ENCODE assay signal across 13 cellular contexts in the genomic region with DNA sequence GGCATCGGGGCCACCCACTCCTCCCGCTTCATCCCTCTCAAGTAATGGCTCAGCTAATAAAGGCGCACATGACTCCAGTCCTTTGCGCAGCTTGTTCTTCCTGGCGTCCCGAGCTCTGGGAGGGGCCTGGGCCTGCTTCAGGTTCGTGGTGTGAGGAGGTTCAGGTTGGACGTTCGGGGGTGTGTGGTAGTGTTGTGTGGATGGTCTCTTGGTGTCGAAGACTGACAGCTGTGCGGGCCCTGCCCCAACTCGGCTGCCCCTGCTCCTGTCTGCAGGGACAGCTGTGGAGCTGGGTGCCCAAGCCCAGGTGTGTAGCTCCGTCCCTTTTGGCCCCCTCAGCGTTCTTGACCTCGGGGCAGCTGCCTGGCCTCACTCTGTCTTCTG. TPM values are rescaled to one million over a fixed set of nuclear protein-coding genes. Genes with fewer than 3 reads are reported as not detected.
A peak's percentile ranks its signal among the peaks of the same experiment; 100 is the strongest.
DNase-seq lines count a peak whose midpoint lies in the region; ATAC-seq and TF ChIP-seq lines count a peak whose summit lies in the region.
"Had no signal": no experiment of that assay in that cellular context is flagged by ENCODE, and none has a peak within 500 bp of the region (broad histone marks: within the 10 kb centered on the region; RNA-seq: fewer than 3 reads in every experiment).

No MANE protein-coding gene starts in this region.

- H2BK20ac ChIP-seq in H9 (ENCODE audit: low read depth, low read length, poor library complexity, severe bottlenecking) = no peak overlapping the region

- H3K4ac ChIP-seq in H9 (ENCODE audit: low read depth, low read length) (no peak overlapping the region), mesendoderm (ENCODE audit: low read depth, low read length) (no peak overlapping the region)

- H2BK15ac ChIP-seq in H9 (ENCODE audit: low read depth, low read length) (no peak overlapping the region), mesendoderm (replicated peaks; ENCODE audit: low read depth) (no peak overlapping the region)

- peaks cover 12% of the 10 kb centered on the region for H3K79me1 ChIP-seq in H9 (ENCODE audit: insufficient read depth, low read depth, low read length, poor library complexity, severe bottlenecking)
- H3K79me1 ChIP-seq in mesendoderm (ENCODE audit: low read length) = peaks cover 13% of the 10 kb centered on the region

- no peak overlapping the region for H3K9ac ChIP-seq in H9 (ENCODE audit: extremely low read depth, insufficient read length, low read length)
- H3K9ac ChIP-seq in mesendoderm (ENCODE audit: low read length) = peak overlapping the region; percentile 2

- POLR2A ChIA-PET in activated CD8-positive, alpha-beta T cell treated with anti-CD3 and anti-CD28 coated beads for 36 hours (lab: Charles Lee) = interaction anchor here (0.6 to 2.3 kb wide), 10 partner anchors 10 to 508 kb away, joined by 3 to 6 read pairs (median 3); a partner anchor contains a TSS

- H3K4me1 Mint-ChIP-seq in H9 = peaks cover 0 to 22% of the 10 kb centered on the region in 2 experiments
- H3K4me1 Mint-ChIP-seq in activated CD8-positive, alpha-beta T cell treated with anti-CD3 and anti-CD28 coated beads for 36 hours (ENCODE audit: low read depth) = peaks cover 40% of the 10 kb centered on the region

- H3K79me2 ChIP-seq in H9 (ENCODE audit: insufficient read depth, low read length) = peaks cover 11% of the 10 kb centered on the region; the same call in 1 of the 2 replicates
- peaks cover 29% of the 10 kb centered on the region for H3K79me2 ChIP-seq in mesendoderm (ENCODE audit: control insufficient read depth, insufficient read depth, low read length)

- peak overlapping the region; percentile 96 to 98 for H3K4me3 Mint-ChIP-seq in H9
- peak overlapping the region; percentile 93 for H3K4me3 Mint-ChIP-seq in activated CD8-positive, alpha-beta T cell treated with anti-CD3 and anti-CD28 coated beads for 36 hours

- H3K27ac ChIP-seq in C4-2B (peak overlapping the region; percentile 98), H9 (ENCODE audit: insufficient read length, low read depth, low read length) (no peak overlapping the region), mesendoderm (ENCODE audit: low read depth, low read length) (no peak overlapping the region)

- peaks cover 20% of the 10 kb centered on the region for H3K36me3 ChIP-seq in mesendoderm (ENCODE audit: control insufficient read depth, insufficient read depth, low read length)

- no CpG with 5 or more reads among the region's 15 CpGs for WGBS in H9 (ENCODE audit: extremely low coverage, insufficient read length, low lambda C conversion rate)
- WGBS in mesendoderm (ENCODE audit: extremely low coverage, insufficient coverage, low lambda C conversion rate) = no CpG with 5 or more reads among the region's 15 CpGs

- no peak overlapping the region for H2AFZ ChIP-seq in H9 (ENCODE audit: low read length)

- no peak for TF ChIP-seq CTCF in C4-2B (conservative IDR thresholded peaks at IDR 0.05)
- TF ChIP-seq CTCF in H9 (conservative IDR thresholded peaks at IDR 0.05) = no peak
- TF ChIP-seq CTCF in activated CD8-positive, alpha-beta T cell treated with anti-CD3 and anti-CD28 coated beads for 36 hours (IDR thresholded peaks at IDR 0.05) = no peak

- no peak overlapping the region for H3T11ph ChIP-seq in H9 (ENCODE audit: low read length)

- H3K9me3 ChIP-seq in H9 (ENCODE audit: control insufficient read depth, low read depth, low read length) = no peaks in the 10 kb centered on the region

- ATAC-seq in activated CD8-positive, alpha-beta T cell treated with anti-CD3 and anti-CD28 coated beads for 36 hours = no peak
- no peak for ATAC-seq in GM21360 (IDR thresholded peaks at IDR 0.05; ENCODE audit: unreplicated experiment)
- ATAC-seq in HG02678 (IDR thresholded peaks at IDR 0.05; ENCODE audit: unreplicated experiment) = no peak

- no peak overlapping the region for H2BK120ac ChIP-seq in H9 (ENCODE audit: low read depth, low read length, poor library complexity, severe bottlenecking)
- H2BK120ac ChIP-seq in mesendoderm (ENCODE audit: low read depth, low read length) = no peak overlapping the region

- H4K20me1 ChIP-seq in H9 (ENCODE audit: control insufficient read depth, insufficient read depth, insufficient read length) = no peaks in the 10 kb centered on the region

- H3K4me1 ChIP-seq in H9 (ENCODE audit: insufficient read depth, low read length) (no peaks in the 10 kb centered on the region), mesendoderm (ENCODE audit: control insufficient read depth, low read depth, low read length) (no peaks in the 10 kb centered on the region)

- peak overlapping the region; percentile 68 to 92 (median 90); a peak in 3 of 7 replicates for H3K27ac Mint-ChIP-seq in H9
- H3K27ac Mint-ChIP-seq in activated CD8-positive, alpha-beta T cell treated with anti-CD3 and anti-CD28 coated beads for 36 hours = peak overlapping the region; percentile 74

- H4K5ac ChIP-seq in H9 (ENCODE audit: insufficient read length, low read depth, low read length) (no peak overlapping the region), mesendoderm (ENCODE audit: low read length) (no peak overlapping the region)

- no peak for DNase-seq in H9
- DNase-seq in activated CD8-positive, alpha-beta T cell treated with anti-CD3 and anti-CD28 coated beads for 36 hours = no peak
- DNase-seq in mesendoderm = no peak
- DNase-seq in NCI-H2196 (lab: John Stamatoyannopoulos, UW; ENCODE audit: unreplicated experiment) = no peak
- DNase-seq in C1 segment of cervical spinal cord (lab: John Stamatoyannopoulos, UW) = no peak
- DNase-seq: activated CD4-positive, alpha-beta T cell treated with anti-CD3 and anti-CD28 coated beads for 4 hours; DMS53; KBM-7; Right ventricle myocardium superior; stimulated activated CD4-positive, alpha-beta T cell treated with anti-CD3 and anti-CD28 coated beads, Interleukin-1b, Interleukin-23, amount 100 ng/mL, for 48 hours had no signal

- H3K4me2 ChIP-seq in H9 (ENCODE audit: insufficient read depth, insufficient read length, low read length) (no peak overlapping the region), mesendoderm (ENCODE audit: low read length) (no peak overlapping the region)

- no peaks in the 10 kb centered on the region for H3K27me3 ChIP-seq in H9 (ENCODE audit: insufficient read depth, low read length)
- H3K27me3 ChIP-seq in mesendoderm (ENCODE audit: insufficient read depth, low read length, poor library complexity) = no peaks in the 10 kb centered on the region

- H3K4me3 ChIP-seq in mesendoderm (ENCODE audit: low read length) = no peak overlapping the region

- H3K18ac ChIP-seq in H9 (ENCODE audit: insufficient read length, low read depth, low read length) (no peak overlapping the region), mesendoderm (ENCODE audit: low read length) (no peak overlapping the region)

- peaks cover 7% of the 10 kb centered on the region for H3K27me3 Mint-ChIP-seq in H9 (ENCODE audit: low read depth)
- peaks cover 1% of the 10 kb centered on the region for H3K27me3 Mint-ChIP-seq in activated CD8-positive, alpha-beta T cell treated with anti-CD3 and anti-CD28 coated beads for 36 hours

- H2AK5ac ChIP-seq in H9 (ENCODE audit: insufficient read length, low read length) (no peak overlapping the region), mesendoderm (ENCODE audit: low read length) (no peak overlapping the region)

- no peak overlapping the region for H4K91ac ChIP-seq in H9 (ENCODE audit: insufficient read length, low read depth, low read length)

- H3K23ac ChIP-seq in H9 (ENCODE audit: insufficient read length, low read depth, low read length) = no peak overlapping the region
- no peak overlapping the region for H3K23ac ChIP-seq in mesendoderm (ENCODE audit: low read length)

- H2BK5ac ChIP-seq in H9 (ENCODE audit: insufficient read length, low read length) = no peak overlapping the region
- H2BK5ac ChIP-seq in mesendoderm (ENCODE audit: low read length) = no peak overlapping the region

- intact Hi-C loops in activated CD8-positive, alpha-beta T cell treated with anti-CD3 and anti-CD28 coated beads for 36 hours (cut with micrococcal nuclease) = no loop called here

- H3K14ac ChIP-seq in H9 (ENCODE audit: insufficient read depth, low read length) = no peak overlapping the region

- no peak overlapping the region for H4K8ac ChIP-seq in H9 (replicated peaks; ENCODE audit: insufficient read length, low read depth, low read length)
- H4K8ac ChIP-seq in mesendoderm (ENCODE audit: low read depth, low read length) = no peak overlapping the region

- peaks cover 5% of the 10 kb centered on the region for H3K23me2 ChIP-seq in H9 (ENCODE audit: insufficient read length, low read depth, low read length, poor library complexity, severe bottlenecking)

- peaks cover 29 to 55% (median 44%) of the 10 kb centered on the region in 3 experiments for H3K36me3 Mint-ChIP-seq in H9 (ENCODE audit: insufficient read depth in 1 of 3, low read depth in 3 of 3)
- peaks cover 45% of the 10 kb centered on the region for H3K36me3 Mint-ChIP-seq in activated CD8-positive, alpha-beta T cell treated with anti-CD3 and anti-CD28 coated beads for 36 hours (ENCODE audit: low read depth)

- CTCF ChIA-PET in activated CD8-positive, alpha-beta T cell treated with anti-CD3 and anti-CD28 coated beads for 36 hours (lab: Charles Lee) = no interaction called here

- no peak overlapping the region for H3K56ac ChIP-seq in H9 (ENCODE audit: insufficient read length, low read depth, low read length)
- H3K56ac ChIP-seq in mesendoderm (ENCODE audit: low read length) = no peak overlapping the region

- H3K9me3 Mint-ChIP-seq in H9 = no peaks in the 10 kb centered on the region
- no peaks in the 10 kb centered on the region for H3K9me3 Mint-ChIP-seq in activated CD8-positive, alpha-beta T cell treated with anti-CD3 and anti-CD28 coated beads for 36 hours

- no peak overlapping the region for H2BK12ac ChIP-seq in H9 (ENCODE audit: insufficient read length, low read depth, low read length)

RNA-seq across cellular contexts. Expression of a gene that starts 2.2 kb away (rescaled TPM):
- 1,628 and 1,677 TPM in 2 replicates for total RNA-seq in H9 (2021)
- 1,000 to 10,000 TPM; 1,854 to 1,879 TPM for total RNA-seq in activated CD8-positive, alpha-beta T cell treated with anti-CD3 and anti-CD28 coated beads for 36 hours
- polyA plus RNA-seq in mesendoderm (2013, experiment 1 of 2) = 2,706 TPM
- polyA plus RNA-seq in mesendoderm (2013, experiment 2 of 2) = 2,673 TPM

RNA-seq across cellular contexts. Expression of a gene that starts 9.5 kb away (rescaled TPM):
- 0.68 and 2.0 TPM in 2 replicates for total RNA-seq in H9 (2021)
- total RNA-seq in activated CD8-positive, alpha-beta T cell treated with anti-CD3 and anti-CD28 coated beads for 36 hours = under 1 TPM; 0.07 to 0.29 TPM
- polyA plus RNA-seq in mesendoderm (2013, experiment 1 of 2) = 0.03 TPM
- 0.06 TPM for polyA plus RNA-seq in mesendoderm (2013, experiment 2 of 2)

RNA-seq across cellular contexts. Expression of a gene that starts 33.0 kb away (rescaled TPM):
- 255 and 265 TPM in 2 replicates for total RNA-seq in H9 (2021)
- total RNA-seq in activated CD8-positive, alpha-beta T cell treated with anti-CD3 and anti-CD28 coated beads for 36 hours = 100 to 1,000 TPM; 263 to 283 TPM
- 243 TPM for polyA plus RNA-seq in mesendoderm (2013, experiment 1 of 2)
- 246 TPM for polyA plus RNA-seq in mesendoderm (2013, experiment 2 of 2)

RNA-seq across cellular contexts. Expression of a gene that starts 38.6 kb away (rescaled TPM):
- 30.3 and 36.8 TPM in 2 replicates for total RNA-seq in H9 (2021)
- total RNA-seq in activated CD8-positive, alpha-beta T cell treated with anti-CD3 and anti-CD28 coated beads for 36 hours = 10 to 100 TPM; 21.3 to 21.5 TPM
- polyA plus RNA-seq in mesendoderm (2013, experiment 1 of 2) = 21.6 TPM
- 22.2 TPM for polyA plus RNA-seq in mesendoderm (2013, experiment 2 of 2)

RNA-seq across cellular contexts. Expression of a gene that starts 39.1 kb away (rescaled TPM):
- total RNA-seq in H9 (2021) = 26.6 and 27.4 TPM in 2 replicates
- total RNA-seq in activated CD8-positive, alpha-beta T cell treated with anti-CD3 and anti-CD28 coated beads for 36 hours = 10 to 100 TPM; 27.8 to 29.5 TPM
- polyA plus RNA-seq in mesendoderm (2013, experiment 1 of 2) = 5.3 TPM
- 6.2 TPM for polyA plus RNA-seq in mesendoderm (2013, experiment 2 of 2)
